In genomic region chr20:14134004-14134403, GRCh38 we compare ENCODE assay signal across 6 cellular contexts.
"Had no signal": no experiment of that assay in that cellular context is flagged by ENCODE, and none has a peak within 500 bp of the region (broad histone marks: within the 10 kb centered on the region; RNA-seq: fewer than 3 reads in every experiment).

No MANE protein-coding gene starts in this region.

- H3K27ac ChIP-seq: GM23248 had no signal

- DNase-seq: GM23248, GOT3, H9, HCEC 1CT, KG1 had no signal

- ATAC-seq: HepG2 had no signal

- H3K4me3 ChIP-seq: GM23248 had no signal
